8 cellular contexts compared by ENCODE assay signal in genomic region chr2:232876978-232877441, GRCh38. TPM values are rescaled to one million over a fixed set of nuclear protein-coding genes. Genes with fewer than 3 reads are reported as not detected.
DNase-seq lines count a peak whose midpoint lies in the region; ATAC-seq and TF ChIP-seq lines count a peak whose summit lies in the region.

No MANE protein-coding gene starts in this region.

- H3K27me3 Mint-ChIP-seq in activated CD4-positive, alpha-beta memory T cell treated with anti-CD3 and anti-CD28 coated beads for 36 hours = peaks cover 19% of the 10 kb centered on the region
- peaks cover 9% of the 10 kb centered on the region for H3K27me3 Mint-ChIP-seq in activated CD4-positive, alpha-beta memory T cell treated with anti-CD3 and anti-CD28 coated beads, Interleukin-2, amount 10 ng/mL, durations not matched to agents 7 days and 5 days
- H3K27me3 Mint-ChIP-seq in activated T-helper 1 cell treated with anti-CD3 and anti-CD28 coated beads, Interleukin-12 subunit alpha, Interleukin-12 subunit beta, Interleukin-2, Interleukin-4 antibody, amounts not matched to agents 30 ng/mL and 10 ng/mL and 1 ng/mL, durations not matched to agents 14 hours and 24 hours and 36 hours (ENCODE audit: insufficient read depth) = peaks cover 14% of the 10 kb centered on the region

- no peaks in the 10 kb centered on the region for H3K9me3 ChIP-seq in stomach

- H3K27me3 ChIP-seq in layer of hippocampus (ENCODE audit: control insufficient read depth, insufficient read depth, low read length) (no peaks in the 10 kb centered on the region), stomach (peaks cover 0 to 35% (median 24%) of the 10 kb centered on the region in 3 donors)

- POLR2A ChIA-PET in activated CD4-positive, alpha-beta memory T cell treated with anti-CD3 and anti-CD28 coated beads for 36 hours (lab: Charles Lee) = no interaction called here
- POLR2A ChIA-PET in activated CD4-positive, alpha-beta memory T cell treated with anti-CD3 and anti-CD28 coated beads, Interleukin-2, amount 10 ng/mL, durations not matched to agents 7 days and 5 days (lab: Charles Lee) = no interaction called here

- intact Hi-C loops in activated CD4-positive, alpha-beta memory T cell treated with anti-CD3 and anti-CD28 coated beads for 36 hours (cut with micrococcal nuclease) = no loop called here
- intact Hi-C loops in activated T-helper 1 cell treated with anti-CD3 and anti-CD28 coated beads, Interleukin-12 subunit alpha, Interleukin-12 subunit beta, Interleukin-2, Interleukin-4 antibody, amounts not matched to agents 30 ng/mL and 10 ng/mL and 1 ng/mL, durations not matched to agents 14 hours and 24 hours and 36 hours (cut with micrococcal nuclease) = no loop called here
- intact Hi-C loops in stomach (cut with DNase I; ENCODE audit: low total_unique reads) = no loop called here

- peaks cover 17 to 37% (median 22%) of the 10 kb centered on the region in 4 donors for H3K4me1 ChIP-seq in stomach

- H3K27ac ChIP-seq in layer of hippocampus (ENCODE audit: low read depth, low read length) (peak overlapping the region; percentile 99), stomach (no peak overlapping the region)

- peaks cover 5% of the 10 kb centered on the region for H3K4me1 Mint-ChIP-seq in activated CD4-positive, alpha-beta memory T cell treated with anti-CD3 and anti-CD28 coated beads for 36 hours (ENCODE audit: low read depth)
- peaks cover 5% of the 10 kb centered on the region for H3K4me1 Mint-ChIP-seq in activated CD4-positive, alpha-beta memory T cell treated with anti-CD3 and anti-CD28 coated beads, Interleukin-2, amount 10 ng/mL, durations not matched to agents 7 days and 5 days
- H3K4me1 Mint-ChIP-seq in activated T-helper 1 cell treated with anti-CD3 and anti-CD28 coated beads, Interleukin-12 subunit alpha, Interleukin-12 subunit beta, Interleukin-2, Interleukin-4 antibody, amounts not matched to agents 30 ng/mL and 10 ng/mL and 1 ng/mL, durations not matched to agents 14 hours and 24 hours and 36 hours (ENCODE audit: low read depth) = no peaks in the 10 kb centered on the region

- H3K36me3 ChIP-seq in stomach = no peaks in the 10 kb centered on the region

- no peak for TF ChIP-seq CTCF in stomach (IDR thresholded peaks at IDR 0.05)

- H3K36me3 Mint-ChIP-seq in activated CD4-positive, alpha-beta memory T cell treated with anti-CD3 and anti-CD28 coated beads for 36 hours = no peaks in the 10 kb centered on the region
- H3K36me3 Mint-ChIP-seq in activated CD4-positive, alpha-beta memory T cell treated with anti-CD3 and anti-CD28 coated beads, Interleukin-2, amount 10 ng/mL, durations not matched to agents 7 days and 5 days (ENCODE audit: low read depth) = no peaks in the 10 kb centered on the region
- no peaks in the 10 kb centered on the region for H3K36me3 Mint-ChIP-seq in activated T-helper 1 cell treated with anti-CD3 and anti-CD28 coated beads, Interleukin-12 subunit alpha, Interleukin-12 subunit beta, Interleukin-2, Interleukin-4 antibody, amounts not matched to agents 30 ng/mL and 10 ng/mL and 1 ng/mL, durations not matched to agents 14 hours and 24 hours and 36 hours (ENCODE audit: low read depth)

- DNase-seq in activated CD4-positive, alpha-beta memory T cell treated with anti-CD3 and anti-CD28 coated beads for 36 hours = no peak
- no peak for DNase-seq in activated CD4-positive, alpha-beta memory T cell treated with anti-CD3 and anti-CD28 coated beads, Interleukin-2, amount 10 ng/mL, durations not matched to agents 7 days and 5 days
- no peak for DNase-seq in activated T-helper 1 cell treated with anti-CD3 and anti-CD28 coated beads, Interleukin-12 subunit alpha, Interleukin-12 subunit beta, Interleukin-2, Interleukin-4 antibody, amounts not matched to agents 30 ng/mL and 10 ng/mL and 1 ng/mL, durations not matched to agents 14 hours and 24 hours and 36 hours (ENCODE audit: low spot score)
- DNase-seq in stomach (no peak), NCI-H748 (lab: John Stamatoyannopoulos, UW; ENCODE audit: unreplicated experiment) (no peak), DMS 273 treated with DMSO at 0.1 percent for 48 hours (lab: John Stamatoyannopoulos, UW) (no peak)

- no peaks in the 10 kb centered on the region for H3K9me3 Mint-ChIP-seq in activated CD4-positive, alpha-beta memory T cell treated with anti-CD3 and anti-CD28 coated beads for 36 hours
- no peaks in the 10 kb centered on the region for H3K9me3 Mint-ChIP-seq in activated CD4-positive, alpha-beta memory T cell treated with anti-CD3 and anti-CD28 coated beads, Interleukin-2, amount 10 ng/mL, durations not matched to agents 7 days and 5 days
- H3K9me3 Mint-ChIP-seq in activated T-helper 1 cell treated with anti-CD3 and anti-CD28 coated beads, Interleukin-12 subunit alpha, Interleukin-12 subunit beta, Interleukin-2, Interleukin-4 antibody, amounts not matched to agents 30 ng/mL and 10 ng/mL and 1 ng/mL, durations not matched to agents 14 hours and 24 hours and 36 hours = no peaks in the 10 kb centered on the region

- CTCF ChIA-PET in activated CD4-positive, alpha-beta memory T cell treated with anti-CD3 and anti-CD28 coated beads for 36 hours (lab: Charles Lee) = interaction anchor here (1.0 kb wide), 1 partner anchor 177 kb away, joined by 4 read pairs; no protein-coding TSS in a partner anchor
- CTCF ChIA-PET in activated CD4-positive, alpha-beta memory T cell treated with anti-CD3 and anti-CD28 coated beads, Interleukin-2, amount 10 ng/mL, durations not matched to agents 7 days and 5 days (lab: Charles Lee) = no interaction called here

- WGBS in stomach, 5 donors = 20 to 59% (median 23%) methylated on average over 6 to 21 of the region's 21 CpGs

- H3K27ac Mint-ChIP-seq in activated CD4-positive, alpha-beta memory T cell treated with anti-CD3 and anti-CD28 coated beads for 36 hours = no peak overlapping the region
- H3K27ac Mint-ChIP-seq in activated CD4-positive, alpha-beta memory T cell treated with anti-CD3 and anti-CD28 coated beads, Interleukin-2, amount 10 ng/mL, durations not matched to agents 7 days and 5 days = no peak overlapping the region
- no peak overlapping the region for H3K27ac Mint-ChIP-seq in activated T-helper 1 cell treated with anti-CD3 and anti-CD28 coated beads, Interleukin-12 subunit alpha, Interleukin-12 subunit beta, Interleukin-2, Interleukin-4 antibody, amounts not matched to agents 30 ng/mL and 10 ng/mL and 1 ng/mL, durations not matched to agents 14 hours and 24 hours and 36 hours

- H3K4me3 ChIP-seq in stomach = peak overlapping the region; percentile 52 to 67 (median 58)

- no peak for TF ChIP-seq POLR2A in stomach (IDR thresholded peaks at IDR 0.05)

- H3K4me3 Mint-ChIP-seq in activated CD4-positive, alpha-beta memory T cell treated with anti-CD3 and anti-CD28 coated beads for 36 hours = peak overlapping the region; percentile 49
- no peak overlapping the region for H3K4me3 Mint-ChIP-seq in activated CD4-positive, alpha-beta memory T cell treated with anti-CD3 and anti-CD28 coated beads, Interleukin-2, amount 10 ng/mL, durations not matched to agents 7 days and 5 days
- peak overlapping the region; percentile 72 for H3K4me3 Mint-ChIP-seq in activated T-helper 1 cell treated with anti-CD3 and anti-CD28 coated beads, Interleukin-12 subunit alpha, Interleukin-12 subunit beta, Interleukin-2, Interleukin-4 antibody, amounts not matched to agents 30 ng/mL and 10 ng/mL and 1 ng/mL, durations not matched to agents 14 hours and 24 hours and 36 hours

- ATAC-seq in GM19324 (IDR thresholded peaks at IDR 0.05; ENCODE audit: low FRiP score, unreplicated experiment) = no peak

- TF ChIP-seq EP300 in stomach (IDR thresholded peaks at IDR 0.05) = no peak

RNA-seq across cellular contexts. Expression of gene SNORC, which starts 6.9 kb away (rescaled TPM):
- total RNA-seq in activated CD4-positive, alpha-beta memory T cell treated with anti-CD3 and anti-CD28 coated beads for 36 hours = 1 to 10 TPM in 1 of 2 experiments, under 1 TPM in 1; 0.85 to 1.7 TPM
- total RNA-seq in activated CD4-positive, alpha-beta memory T cell treated with anti-CD3 and anti-CD28 coated beads, Interleukin-2, amount 10 ng/mL, durations not matched to agents 7 days and 5 days = 1 to 10 TPM; 1.3 to 1.9 TPM
- 0.98 and 1.8 TPM in 2 replicates for total RNA-seq in activated T-helper 1 cell treated with anti-CD3 and anti-CD28 coated beads, Interleukin-12 subunit alpha, Interleukin-12 subunit beta, Interleukin-2, Interleukin-4 antibody, amounts not matched to agents 30 ng/mL and 10 ng/mL and 1 ng/mL, durations not matched to agents 14 hours and 24 hours and 36 hours
- 10 to 100 TPM in 2 of 5 donors, 1 to 10 TPM in 1, under 1 TPM in 1, not detected in 1; 0.55 to 23.8 (median 7.1) TPM for total RNA-seq in stomach
- 1 to 10 TPM; 2.1 to 7.5 (median 6.3) TPM for polyA plus RNA-seq in stomach
